Comparison of ENCODE assay signal across 1 cellular context in genomic region chr1:45337630-45338320, GRCh38.
TF ChIP-seq lines count a peak whose summit lies in the region.

No MANE protein-coding gene starts in this region.

TF ChIP-seq in GM23338, 12 proteins besides CTCF, POLR2A, EP300 and RAD21 (continued from another document):
- TF ChIP-seq ZNF462 (CRISPR knock-in tag; IDR thresholded peaks at IDR 0.05) (no peak), NANOG (IDR thresholded peaks at IDR 0.05; ENCODE audit: borderline replicate concordance) (no peak)
